25 cellular contexts compared by ENCODE assay signal in the genomic region with DNA sequence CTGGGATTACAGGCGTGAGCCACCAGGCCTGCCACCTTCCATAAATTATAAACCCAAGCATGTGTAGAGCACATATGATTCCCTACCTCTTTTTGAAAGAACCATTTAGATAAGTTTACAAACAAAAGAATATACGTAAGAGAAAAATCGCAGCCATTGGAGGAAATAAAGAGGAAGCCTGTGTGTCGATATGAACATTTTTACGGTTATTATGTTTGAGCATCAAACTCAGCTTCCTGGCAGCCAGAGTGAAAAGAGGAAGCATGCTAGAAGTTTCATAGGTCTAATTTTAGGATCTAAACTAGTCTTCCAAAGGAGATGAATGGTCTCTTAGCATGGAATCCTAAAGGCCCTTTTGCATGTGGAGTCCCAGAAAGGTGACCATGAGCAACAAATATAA.
DNase-seq lines count a peak whose midpoint lies in the region; ATAC-seq and TF ChIP-seq lines count a peak whose summit lies in the region.
"Had no signal": no experiment of that assay in that cellular context is flagged by ENCODE, and none has a peak within 500 bp of the region (broad histone marks: within the 10 kb centered on the region; RNA-seq: fewer than 3 reads in every experiment).

No MANE protein-coding gene starts in this region.

- H3K4me3 ChIP-seq in HL-60 (replicated peaks; ENCODE audit: insufficient read depth, low read length), result no peak overlapping the region
- no peak overlapping the region for H3K4me3 ChIP-seq in thoracic aorta
- H3K4me3 ChIP-seq: mucosa of descending colon, pancreas, smooth muscle cell had no signal

- intact Hi-C loops in dendritic cell treated with granulocyte-macrophage colony-stimulating factor and Interleukin-4, amounts not matched to agents 40 ng/mL and 50 ng/mL, for 4 days (cut with micrococcal nuclease), result loop anchor here (2.0 kb wide), 1 partner anchor 151 kb away; the partner anchor contains the start of gene PPP1CB

- H3K27ac ChIP-seq in HL-60 (replicated peaks) (peak overlapping the region; percentile 87; the same call in 1 of the 2 replicates), thoracic aorta (peak overlapping the region; percentile 50 to 87)
- H3K27ac ChIP-seq: brain microvascular endothelial cell, C4-2B had no signal

- TF ChIP-seq CTCF in HL-60 (IDR thresholded peaks at IDR 0.05; ENCODE audit: insufficient read depth, low read length), result no peak
- no peak for TF ChIP-seq CTCF in thoracic aorta (IDR thresholded peaks at IDR 0.05)

- no peaks in the 10 kb centered on the region for H3K36me3 ChIP-seq in thoracic aorta
- H3K36me3 ChIP-seq: brain microvascular endothelial cell, pancreas had no signal

- DNase-seq in HL-60 (ENCODE audit: low read depth in 1 of 2, low spot score in 1 of 2) (peak in 1 of 2 experiments; percentile 56), NOMO-1 (lab: John Stamatoyannopoulos, UW; ENCODE audit: unreplicated experiment in 2 of 2) (peak; percentile 53 to 90), thoracic aorta (ENCODE audit: low spot score) (no peak)
- no peak for DNase-seq in NK-92 treated with Interleukin-12 subunit alpha and Interleukin-12 subunit beta, amount 100 ng/mL, for 24 hours (lab: John Stamatoyannopoulos, UW)
- no peak for DNase-seq in stimulated activated effector memory CD8-positive, alpha-beta T cell treated with anti-CD3 and anti-CD28 coated beads, Interleukin-12 subunit alpha, Interleukin-12 subunit beta, amount 100 ng/mL, for 72 hours (ENCODE audit: low spot score in 2 of 2)
- no peak for DNase-seq in activated naive CD8-positive, alpha-beta T cell treated with anti-CD3 and anti-CD28 coated beads, Interleukin-2, amount 50 U/mL, for 24 hours
- DNase-seq: activated B cell treated with CpG ODN at 0.5 μM for 24 hours; activated naive CD4-positive, alpha-beta T cell treated with anti-CD3 and anti-CD28 coated beads, Interleukin-2, amount 10 ng/mL, durations not matched to agents 7 days and 5 days; amniotic stem cell; brain microvascular endothelial cell; islet precursor cell; mucosa of descending colon; NCI-H1092; NCI-H187; NCI-H524 treated with DMSO at 0.1 percent for 48 hours; nephron progenitor cell; pancreas; retina; RPMI8226; stimulated activated CD4-positive, alpha-beta T cell treated with anti-CD3 and anti-CD28 coated beads, Interleukin-2, amount 100 ng/mL, for 24 hours had no signal

- no peaks in the 10 kb centered on the region for H3K27me3 ChIP-seq in HL-60 (ENCODE audit: insufficient read depth, poor library complexity, severe bottlenecking)
- no peaks in the 10 kb centered on the region for H3K27me3 ChIP-seq in thoracic aorta (replicated peaks; ENCODE audit: insufficient read depth)
- H3K27me3 ChIP-seq: brain microvascular endothelial cell, pancreas had no signal

- no peaks in the 10 kb centered on the region for H3K9me3 Mint-ChIP-seq in dendritic cell treated with granulocyte-macrophage colony-stimulating factor and Interleukin-4, amounts not matched to agents 40 ng/mL and 50 ng/mL, for 4 days
- no peaks in the 10 kb centered on the region for H3K9me3 Mint-ChIP-seq in stimulated activated effector memory CD8-positive, alpha-beta T cell treated with anti-CD3 and anti-CD28 coated beads, Interleukin-12 subunit alpha, Interleukin-12 subunit beta, amount 100 ng/mL, for 72 hours
- no peaks in the 10 kb centered on the region for H3K9me3 Mint-ChIP-seq in activated naive CD8-positive, alpha-beta T cell treated with anti-CD3 and anti-CD28 coated beads, Interleukin-2, amount 50 U/mL, for 24 hours
- H3K9me3 Mint-ChIP-seq: activated B cell treated with CpG ODN at 0.5 μM for 24 hours; activated naive CD4-positive, alpha-beta T cell treated with anti-CD3 and anti-CD28 coated beads, Interleukin-2, amount 10 ng/mL, durations not matched to agents 7 days and 5 days; nephron progenitor cell; type B pancreatic cell had no signal

- peaks cover 45% of the 10 kb centered on the region for H3K4me1 Mint-ChIP-seq in dendritic cell treated with granulocyte-macrophage colony-stimulating factor and Interleukin-4, amounts not matched to agents 40 ng/mL and 50 ng/mL, for 4 days (ENCODE audit: low read depth)
- H3K4me1 Mint-ChIP-seq in stimulated activated effector memory CD8-positive, alpha-beta T cell treated with anti-CD3 and anti-CD28 coated beads, Interleukin-12 subunit alpha, Interleukin-12 subunit beta, amount 100 ng/mL, for 72 hours, result peaks cover 1% of the 10 kb centered on the region
- peaks cover under 1% of the 10 kb centered on the region for H3K4me1 Mint-ChIP-seq in activated naive CD8-positive, alpha-beta T cell treated with anti-CD3 and anti-CD28 coated beads, Interleukin-2, amount 50 U/mL, for 24 hours

- peaks cover 6 to 57% of the 10 kb centered on the region in 2 donors for H3K4me1 ChIP-seq in thoracic aorta (ENCODE audit: control insufficient read depth in 1 of 2, low read depth in 2 of 2)

- peak overlapping the region; percentile 84 for H3K27ac Mint-ChIP-seq in dendritic cell treated with granulocyte-macrophage colony-stimulating factor and Interleukin-4, amounts not matched to agents 40 ng/mL and 50 ng/mL, for 4 days
- H3K27ac Mint-ChIP-seq in stimulated activated effector memory CD8-positive, alpha-beta T cell treated with anti-CD3 and anti-CD28 coated beads, Interleukin-12 subunit alpha, Interleukin-12 subunit beta, amount 100 ng/mL, for 72 hours, result no peak overlapping the region
- H3K27ac Mint-ChIP-seq in activated naive CD8-positive, alpha-beta T cell treated with anti-CD3 and anti-CD28 coated beads, Interleukin-2, amount 50 U/mL, for 24 hours, result no peak overlapping the region
- H3K27ac Mint-ChIP-seq: activated B cell treated with CpG ODN at 0.5 μM for 24 hours; activated naive CD4-positive, alpha-beta T cell treated with anti-CD3 and anti-CD28 coated beads, Interleukin-2, amount 10 ng/mL, durations not matched to agents 7 days and 5 days; nephron progenitor cell; type B pancreatic cell had no signal

- ATAC-seq in thoracic aorta (ENCODE audit: insufficient number of reproducible peaks, low FRiP score, low read depth), result no peak
- ATAC-seq in stimulated activated effector memory CD8-positive, alpha-beta T cell treated with anti-CD3 and anti-CD28 coated beads, Interleukin-12 subunit alpha, Interleukin-12 subunit beta, amount 100 ng/mL, for 72 hours, result no peak
- no peak for ATAC-seq in activated naive CD8-positive, alpha-beta T cell treated with anti-CD3 and anti-CD28 coated beads, Interleukin-2, amount 50 U/mL, for 24 hours
- ATAC-seq: mucosa of descending colon, SK-N-SH treated with all-trans-retinoic acid at 6 μM for 48 hours had no signal

- H3K36me3 Mint-ChIP-seq in dendritic cell treated with granulocyte-macrophage colony-stimulating factor and Interleukin-4, amounts not matched to agents 40 ng/mL and 50 ng/mL, for 4 days (ENCODE audit: low read depth), result no peaks in the 10 kb centered on the region
- no peaks in the 10 kb centered on the region for H3K36me3 Mint-ChIP-seq in stimulated activated effector memory CD8-positive, alpha-beta T cell treated with anti-CD3 and anti-CD28 coated beads, Interleukin-12 subunit alpha, Interleukin-12 subunit beta, amount 100 ng/mL, for 72 hours
- no peaks in the 10 kb centered on the region for H3K36me3 Mint-ChIP-seq in activated naive CD8-positive, alpha-beta T cell treated with anti-CD3 and anti-CD28 coated beads, Interleukin-2, amount 50 U/mL, for 24 hours (ENCODE audit: low read depth)
- H3K36me3 Mint-ChIP-seq: type B pancreatic cell had no signal

- no peaks in the 10 kb centered on the region for H3K9me3 ChIP-seq in thoracic aorta
- H3K9me3 ChIP-seq: mucosa of descending colon, pancreas had no signal

- H3K27me3 Mint-ChIP-seq in dendritic cell treated with granulocyte-macrophage colony-stimulating factor and Interleukin-4, amounts not matched to agents 40 ng/mL and 50 ng/mL, for 4 days, result no peaks in the 10 kb centered on the region
- H3K27me3 Mint-ChIP-seq in activated naive CD8-positive, alpha-beta T cell treated with anti-CD3 and anti-CD28 coated beads, Interleukin-2, amount 50 U/mL, for 24 hours, result no peaks in the 10 kb centered on the region
- H3K27me3 Mint-ChIP-seq: activated B cell treated with CpG ODN at 0.5 μM for 24 hours; activated naive CD4-positive, alpha-beta T cell treated with anti-CD3 and anti-CD28 coated beads, Interleukin-2, amount 10 ng/mL, durations not matched to agents 7 days and 5 days; type B pancreatic cell had no signal

- no peak overlapping the region for H3K4me3 Mint-ChIP-seq in dendritic cell treated with granulocyte-macrophage colony-stimulating factor and Interleukin-4, amounts not matched to agents 40 ng/mL and 50 ng/mL, for 4 days
- H3K4me3 Mint-ChIP-seq in stimulated activated effector memory CD8-positive, alpha-beta T cell treated with anti-CD3 and anti-CD28 coated beads, Interleukin-12 subunit alpha, Interleukin-12 subunit beta, amount 100 ng/mL, for 72 hours, result no peak overlapping the region
- no peak overlapping the region for H3K4me3 Mint-ChIP-seq in activated naive CD8-positive, alpha-beta T cell treated with anti-CD3 and anti-CD28 coated beads, Interleukin-2, amount 50 U/mL, for 24 hours
- H3K4me3 Mint-ChIP-seq: activated B cell treated with CpG ODN at 0.5 μM for 24 hours; activated naive CD4-positive, alpha-beta T cell treated with anti-CD3 and anti-CD28 coated beads, Interleukin-2, amount 10 ng/mL, durations not matched to agents 7 days and 5 days; nephron progenitor cell; type B pancreatic cell had no signal

Comparison
In these comparisons a context has a peak if more than half of its experiments do, and no peak if none do; other contexts are left out.
1. DNase-seq: peak in NOMO-1 (2 of 2); none in thoracic aorta (single experiment), NK-92 treated with Interleukin-12 subunit alpha and Interleukin-12 subunit beta, amount 100 ng/mL, for 24 hours (single experiment), stimulated activated effector memory CD8-positive, alpha-beta T cell treated with anti-CD3 and anti-CD28 coated beads, Interleukin-12 subunit alpha, Interleukin-12 subunit beta, amount 100 ng/mL, for 72 hours (0 of 2) and activated naive CD8-positive, alpha-beta T cell treated with anti-CD3 and anti-CD28 coated beads, Interleukin-2, amount 50 U/mL, for 24 hours (single experiment).